12 cellular contexts compared by ENCODE assay signal in genomic region chr2:4135765-4136164, GRCh38.
"Had no signal": no experiment of that assay in that cellular context is flagged by ENCODE, and none has a peak within 500 bp of the region (broad histone marks: within the 10 kb centered on the region; RNA-seq: fewer than 3 reads in every experiment).

No MANE protein-coding gene starts in this region.

- DNase-seq: activated naive CD4-positive, alpha-beta T cell treated with Interleukin-2 at 50 U/mL for 16 hours; brain microvascular endothelial cell; foreskin keratinocyte; glutamatergic neuron; hypothalamus; midbrain; small intestine; stimulated activated CD4-positive, alpha-beta T cell treated with anti-CD3 and anti-CD28 coated beads, Interleukin-4, amount 100 ng/mL, for 24 hours; stimulated activated naive CD4-positive, alpha-beta T cell had no signal

- H3K27ac ChIP-seq: brain microvascular endothelial cell, coronary artery, foreskin keratinocyte, right atrium auricular region, tibial nerve had no signal
